In the genomic region with DNA sequence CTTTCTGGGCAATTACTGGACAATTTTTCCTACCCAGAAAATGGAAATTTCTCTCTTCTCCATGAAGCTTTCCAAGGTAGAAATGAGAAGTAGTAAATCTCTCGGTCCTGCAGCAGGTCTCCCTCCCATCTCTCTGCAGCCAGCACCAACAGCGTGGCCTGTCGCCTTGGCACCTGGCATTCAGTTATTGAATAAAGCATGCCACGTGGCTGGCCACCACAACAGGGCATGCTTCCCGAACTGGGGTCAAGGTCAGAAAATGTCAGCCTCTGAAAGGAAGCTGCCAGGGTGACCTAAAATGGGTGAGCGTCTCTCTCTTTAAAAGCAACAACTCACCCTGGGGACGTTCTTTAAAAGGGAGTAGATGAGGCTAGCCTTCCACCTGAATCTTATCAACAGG, we compare ENCODE assay signal across 1 cellular context.
TF ChIP-seq lines count a peak whose summit lies in the region.

No MANE protein-coding gene starts in this region.

TF ChIP-seq in HepG2, 621 proteins besides CTCF, POLR2A, EP300 and RAD21 (continued from another document):
- TF ChIP-seq, protein P1, sequence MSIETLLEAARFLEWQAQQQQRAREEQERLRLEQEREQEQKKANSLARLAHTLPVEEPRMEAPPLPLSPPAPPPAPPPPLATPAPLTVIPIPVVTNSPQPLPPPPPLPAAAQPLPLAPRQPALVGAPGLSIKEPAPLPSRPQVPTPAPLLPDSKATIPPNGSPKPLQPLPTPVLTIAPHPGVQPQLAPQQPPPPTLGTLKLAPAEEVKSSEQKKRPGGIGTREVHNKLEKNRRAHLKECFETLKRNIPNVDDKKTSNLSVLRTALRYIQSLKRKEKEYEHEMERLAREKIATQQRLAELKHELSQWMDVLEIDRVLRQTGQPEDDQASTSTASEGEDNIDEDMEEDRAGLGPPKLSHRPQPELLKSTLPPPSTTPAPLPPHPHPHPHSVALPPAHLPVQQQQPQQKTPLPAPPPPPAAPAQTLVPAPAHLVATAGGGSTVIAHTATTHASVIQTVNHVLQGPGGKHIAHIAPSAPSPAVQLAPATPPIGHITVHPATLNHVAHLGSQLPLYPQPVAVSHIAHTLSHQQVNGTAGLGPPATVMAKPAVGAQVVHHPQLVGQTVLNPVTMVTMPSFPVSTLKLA (IDR thresholded peaks at IDR 0.05) = 0 out of 2 replicates have a peak, but pooled peaks have one; percentile 16
